ENCODE assay signal across 8 cellular contexts in the genomic region with DNA sequence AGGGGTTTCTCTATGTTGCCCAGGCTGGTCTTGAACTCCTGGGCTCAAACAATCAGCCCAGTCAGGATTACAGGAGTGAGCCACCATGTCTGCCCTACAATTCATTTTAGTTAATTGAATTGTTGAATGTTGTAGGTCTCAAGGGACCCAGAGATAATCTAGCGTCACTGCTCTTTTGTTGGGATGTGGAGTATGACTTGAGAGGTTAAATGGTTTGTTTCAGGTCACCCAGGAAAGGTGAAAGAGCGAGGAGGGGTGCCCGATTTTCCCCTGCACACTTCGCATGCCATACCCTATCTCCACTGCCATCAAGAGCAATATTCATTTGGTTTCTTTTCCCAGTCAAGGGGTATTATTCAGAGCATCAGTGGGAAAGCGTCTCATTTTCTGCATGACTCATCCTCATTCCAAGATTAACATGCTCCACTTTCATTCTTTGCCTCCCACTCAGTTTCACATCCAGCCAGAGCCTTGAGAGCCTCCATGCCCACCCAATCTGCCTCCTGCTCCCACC. TPM values are rescaled to one million over a fixed set of nuclear protein-coding genes. Genes with fewer than 3 reads are reported as not detected.
DNase-seq lines count a peak whose midpoint lies in the region; ATAC-seq and TF ChIP-seq lines count a peak whose summit lies in the region.

No MANE protein-coding gene starts in this region.

- DNase-seq in GM03348 (ENCODE audit: low spot score) (peak; percentile 85), RPMI7951 (ENCODE audit: low read depth) (peak; percentile 91), epidermal melanocyte (ENCODE audit: insufficient read length, low spot score) (peak; percentile 45), osteocyte (ENCODE audit: extremely low spot score, unreplicated experiment) (no peak), left lobe of liver (ENCODE audit: low spot score) (no peak), ureter (ENCODE audit: low spot score) (no peak)

- H3K4me1 Mint-ChIP-seq in osteocyte (ENCODE audit: unreplicated experiment) = peaks cover 13% of the 10 kb centered on the region

- TF ChIP-seq CTCF in osteocyte (IDR thresholded peaks at IDR 0.05) = no peak

- H3K27me3 Mint-ChIP-seq in osteocyte (ENCODE audit: unreplicated experiment) = no peaks in the 10 kb centered on the region

- ATAC-seq in left lobe of liver (no peak), HG03097 (IDR thresholded peaks at IDR 0.05; ENCODE audit: low FRiP score, unreplicated experiment) (no peak), GM21825 (IDR thresholded peaks at IDR 0.05; ENCODE audit: unreplicated experiment) (no peak)

- H3K27ac Mint-ChIP-seq in osteocyte (ENCODE audit: unreplicated experiment) = peak overlapping the region; percentile 80

- no peaks in the 10 kb centered on the region for H3K36me3 Mint-ChIP-seq in osteocyte (ENCODE audit: unreplicated experiment)

- peak overlapping the region; percentile 41 for H3K4me3 Mint-ChIP-seq in osteocyte (ENCODE audit: unreplicated experiment)

- H3K9me3 Mint-ChIP-seq in osteocyte (ENCODE audit: unreplicated experiment) = no peaks in the 10 kb centered on the region

RNA-seq across cellular contexts. Expression of gene SLC30A1, which starts 13.1 kb away (rescaled TPM):
- total RNA-seq in RPMI7951 (2014; rRNA removed; shearing (Covaris generic)) = 10.1 and 12.0 TPM in 2 replicates
- total RNA-seq in osteocyte = 12.1 and 14.2 TPM in 2 replicates
- 48.6 TPM for total RNA-seq in left lobe of liver
- total RNA-seq in ureter = 28.9 TPM

Comparison
In these comparisons a context has a peak if more than half of its experiments do, and no peak if none do; other contexts are left out.
1. DNase-seq: peak in GM03348 (single experiment), RPMI7951 (single experiment) and epidermal melanocyte (single experiment); none in osteocyte (single experiment), left lobe of liver (single experiment) and ureter (single experiment).